Comparison of ENCODE assay signal across 8 cellular contexts in genomic region chr5:136424835-136425694, GRCh38. TPM values are rescaled to one million over a fixed set of nuclear protein-coding genes. Genes with fewer than 3 reads are reported as not detected.
DNase-seq lines count a peak whose midpoint lies in the region; ATAC-seq, FAIRE-seq and TF ChIP-seq lines count a peak whose summit lies in the region.

No MANE protein-coding gene starts in this region.

- H3K4me3 ChIP-seq in AG09309 (ENCODE audit: control insufficient read depth, low read depth, low read length) = no peak overlapping the region

- H3K36me3 Mint-ChIP-seq in activated CD4-positive, alpha-beta T cell treated with anti-CD3 and anti-CD28 coated beads, Interleukin-2, amount 10 ng/mL, durations not matched to agents 7 days and 5 days (ENCODE audit: low read depth) = no peaks in the 10 kb centered on the region

- no peaks in the 10 kb centered on the region for H3K27me3 Mint-ChIP-seq in activated CD4-positive, alpha-beta T cell treated with anti-CD3 and anti-CD28 coated beads, Interleukin-2, amount 10 ng/mL, durations not matched to agents 7 days and 5 days

- FAIRE-seq in GM12891 (lab: Jason Lieb, UNC) = peak; percentile 66

- H3K4me3 Mint-ChIP-seq in activated CD4-positive, alpha-beta T cell treated with anti-CD3 and anti-CD28 coated beads, Interleukin-2, amount 10 ng/mL, durations not matched to agents 7 days and 5 days = no peak overlapping the region

- DNase-seq in AG09309 (ENCODE audit: low read depth) = no peak
- peak; percentile 35 for DNase-seq in GM12891 (ENCODE audit: insufficient read length, low spot score)
- DNase-seq in NCI-H2196 (lab: John Stamatoyannopoulos, UW; ENCODE audit: unreplicated experiment) = peak; percentile 66
- DNase-seq in activated CD4-positive, alpha-beta T cell treated with anti-CD3 and anti-CD28 coated beads, Interleukin-2, amount 10 ng/mL, durations not matched to agents 7 days and 5 days = peak; percentile 53
- DNase-seq in fibroblast of gingiva (ENCODE audit: low read depth) = peak; percentile 10
- DNase-seq in non-pigmented ciliary epithelial cell (ENCODE audit: low read depth) = peak; percentile 14
- no peak for DNase-seq in T1000 (lab: John Stamatoyannopoulos, UW)

- H3K27ac Mint-ChIP-seq in activated CD4-positive, alpha-beta T cell treated with anti-CD3 and anti-CD28 coated beads, Interleukin-2, amount 10 ng/mL, durations not matched to agents 7 days and 5 days = no peak overlapping the region

- peak; percentile 78 for ATAC-seq in HG02973 (IDR thresholded peaks at IDR 0.05; ENCODE audit: unreplicated experiment)

- no peak for TF ChIP-seq POLR2A in GM12891 (IDR thresholded peaks at IDR 0.05; ENCODE audit: low read depth, low read length)

- H3K4me1 Mint-ChIP-seq in activated CD4-positive, alpha-beta T cell treated with anti-CD3 and anti-CD28 coated beads, Interleukin-2, amount 10 ng/mL, durations not matched to agents 7 days and 5 days = no peaks in the 10 kb centered on the region

- CTCF ChIA-PET in activated CD4-positive, alpha-beta T cell treated with anti-CD3 and anti-CD28 coated beads, Interleukin-2, amount 10 ng/mL, durations not matched to agents 7 days and 5 days (lab: Charles Lee) = no interaction called here

- H3K9me3 Mint-ChIP-seq in activated CD4-positive, alpha-beta T cell treated with anti-CD3 and anti-CD28 coated beads, Interleukin-2, amount 10 ng/mL, durations not matched to agents 7 days and 5 days = no peaks in the 10 kb centered on the region

- POLR2A ChIA-PET in activated CD4-positive, alpha-beta T cell treated with anti-CD3 and anti-CD28 coated beads, Interleukin-2, amount 10 ng/mL, durations not matched to agents 7 days and 5 days (lab: Charles Lee) = no interaction called here

- peak; percentile 64 for TF ChIP-seq CTCF in AG09309 (IDR thresholded peaks at IDR 0.05; ENCODE audit: control insufficient read depth, insufficient read depth, low read depth, low read length, missing control alignments)

TF ChIP-seq in GM12891, 5 proteins besides CTCF, POLR2A, EP300 and RAD21:
- peak; percentile 66; the same call in 1 of the 2 replicates for TF ChIP-seq POU2F2 (IDR thresholded peaks at IDR 0.05; ENCODE audit: low read depth, low read length)
- no peak for TF ChIP-seq TAF1 (IDR thresholded peaks at IDR 0.05; ENCODE audit: low read depth, low read length)
- no peak for TF ChIP-seq SPI1 (IDR thresholded peaks at IDR 0.05; ENCODE audit: low read depth, low read length)
- no peak for TF ChIP-seq POLR2AphosphoS5 (IDR thresholded peaks at IDR 0.05; ENCODE audit: low read depth, low read length)
- TF ChIP-seq PAX5 (IDR thresholded peaks at IDR 0.05; ENCODE audit: insufficient read depth, low read length, severe bottlenecking) = no peak

RNA-seq across cellular contexts. Expression of gene TRPC7, which starts 59.7 kb away (rescaled TPM):
- not detected for polyA plus RNA-seq in GM12891 (2012; ENCODE audit: low read depth, missing spikeins)
- total RNA-seq in activated CD4-positive, alpha-beta T cell treated with anti-CD3 and anti-CD28 coated beads, Interleukin-2, amount 10 ng/mL, durations not matched to agents 7 days and 5 days = not detected

Comparison
In these comparisons a context has a peak if more than half of its experiments do, and no peak if none do; other contexts are left out.
1. DNase-seq: peak in GM12891 (single experiment), NCI-H2196 (single experiment), activated CD4-positive, alpha-beta T cell treated with anti-CD3 and anti-CD28 coated beads, Interleukin-2, amount 10 ng/mL, durations not matched to agents 7 days and 5 days (single experiment), fibroblast of gingiva (single experiment) and non-pigmented ciliary epithelial cell (single experiment); none in AG09309 (single experiment) and T1000 (single experiment).